In the genomic region with DNA sequence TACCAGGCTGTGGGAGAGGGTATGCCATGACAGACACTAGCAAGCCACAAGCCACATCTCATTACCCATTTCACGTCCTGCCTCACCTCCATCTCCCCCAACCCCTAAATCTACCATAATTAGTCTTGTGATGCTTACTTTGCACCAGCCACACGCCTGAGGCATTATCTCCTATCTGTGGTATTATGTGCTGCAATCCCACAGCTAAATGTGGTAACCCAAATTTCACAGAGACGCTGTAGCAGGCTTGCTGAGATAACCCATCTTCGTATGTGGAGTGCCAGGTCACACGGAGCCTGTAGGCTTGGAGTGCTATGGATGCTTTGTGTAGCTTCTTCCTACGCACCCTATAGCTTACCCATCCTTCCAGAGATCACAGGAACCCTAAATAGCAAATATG, we compare ENCODE assay signal across 16 cellular contexts.
A peak's percentile ranks its signal among the peaks of the same experiment; 100 is the strongest.
DNase-seq lines count a peak whose midpoint lies in the region; ATAC-seq lines count a peak whose summit lies in the region.
"Had no signal": no experiment of that assay in that cellular context is flagged by ENCODE, and none has a peak within 500 bp of the region (broad histone marks: within the 10 kb centered on the region; RNA-seq: fewer than 3 reads in every experiment).

No MANE protein-coding gene starts in this region.

- intact Hi-C loops in posterior vena cava (cut with DNase I), result no loop called here

- peak overlapping the region; percentile 8 to 41 for H3K4me3 Mint-ChIP-seq in activated T-cell treated with anti-CD3 and anti-CD28 coated beads, Interleukin-2, amount 50 U/mL, for 72 hours

- peaks cover 1 to 2% of the 10 kb centered on the region in 2 donors for H3K36me3 Mint-ChIP-seq in activated T-cell treated with anti-CD3 and anti-CD28 coated beads, Interleukin-2, amount 50 U/mL, for 72 hours (ENCODE audit: insufficient read depth in 2 of 2)

- H3K4me1 Mint-ChIP-seq in activated T-cell treated with anti-CD3 and anti-CD28 coated beads, Interleukin-2, amount 50 U/mL, for 72 hours (ENCODE audit: low read depth), result peaks cover 45% of the 10 kb centered on the region

- peak; percentile 11 for DNase-seq in activated T-cell treated with anti-CD3 and anti-CD28 coated beads for 48 hours (ENCODE audit: low read depth)
- DNase-seq in activated T-cell treated with anti-CD3 and anti-CD28 coated beads, Interleukin-2, amount 50 U/mL, for 48 hours, result no peak
- DNase-seq in KBM-7, result peak; percentile 8
- DNase-seq in activated T-cell treated with anti-CD3 and anti-CD28 coated beads, Interleukin-2, amount 50 U/mL, for 72 hours, result peak; percentile 14 to 54
- DNase-seq in posterior vena cava (ENCODE audit: low spot score), result peak; percentile 28
- DNase-seq: amniotic stem cell, cerebellar nuclear complex, EL, heart right ventricle, NCI-H226, psoas muscle, spleen, SW 1271 had no signal

- no peak overlapping the region for H3K27ac Mint-ChIP-seq in activated T-cell treated with anti-CD3 and anti-CD28 coated beads, Interleukin-2, amount 50 U/mL, for 72 hours

- peaks cover 52% of the 10 kb centered on the region for H3K27me3 Mint-ChIP-seq in activated T-cell treated with anti-CD3 and anti-CD28 coated beads, Interleukin-2, amount 50 U/mL, for 72 hours (ENCODE audit: low read depth)

- H3K9me3 Mint-ChIP-seq in activated T-cell treated with anti-CD3 and anti-CD28 coated beads, Interleukin-2, amount 50 U/mL, for 72 hours, result no peaks in the 10 kb centered on the region

- in situ Hi-C loops in KBM-7 (cut with MboI; ENCODE audit: low pct_unique_long_range_greater_than_20kb, low sequenced_read_pairs), result no loop called here

- peak; percentile 89 to 94 for ATAC-seq in activated T-cell treated with anti-CD3 and anti-CD28 coated beads, Interleukin-2, amount 50 U/mL, for 72 hours (replicated peaks in 1 of 2)
- ATAC-seq in GM21526 (IDR thresholded peaks at IDR 0.05; ENCODE audit: low FRiP score, unreplicated experiment), result no peak
- no peak for ATAC-seq in HG02973 (IDR thresholded peaks at IDR 0.05; ENCODE audit: unreplicated experiment)
- ATAC-seq in HG02970 (IDR thresholded peaks at IDR 0.05; ENCODE audit: low FRiP score, unreplicated experiment), result no peak
- ATAC-seq: heart right ventricle, psoas muscle had no signal

Comparison
In these comparisons a context has a peak if more than half of its experiments do, and no peak if none do; other contexts are left out.
1. DNase-seq: peak in activated T-cell treated with anti-CD3 and anti-CD28 coated beads for 48 hours (single experiment), KBM-7 (single experiment), activated T-cell treated with anti-CD3 and anti-CD28 coated beads, Interleukin-2, amount 50 U/mL, for 72 hours (2 of 2) and posterior vena cava (single experiment); none in activated T-cell treated with anti-CD3 and anti-CD28 coated beads, Interleukin-2, amount 50 U/mL, for 48 hours (0 of 2).
2. ATAC-seq: peak in activated T-cell treated with anti-CD3 and anti-CD28 coated beads, Interleukin-2, amount 50 U/mL, for 72 hours (2 of 2); none in GM21526 (single experiment), HG02973 (single experiment) and HG02970 (single experiment).